In genomic region chr21:45333583-45334121, GRCh38 we compare ENCODE assay signal across 2 cellular contexts.
TF ChIP-seq lines count a peak whose summit lies in the region.

No MANE protein-coding gene starts in this region.

TF ChIP-seq in K562, 482 proteins besides CTCF, POLR2A, EP300 and RAD21:
- TF ChIP-seq ZNF280B (CRISPR knock-in tag; IDR thresholded peaks at IDR 0.05) (no peak), ZBTB1 (CRISPR knock-in tag; IDR thresholded peaks at IDR 0.05; ENCODE audit: borderline replicate concordance, low read depth) (no peak), BRF1 (IDR thresholded peaks at IDR 0.05; ENCODE audit: borderline replicate concordance, extremely low read depth, insufficient read length) (no peak), JUN (IDR thresholded peaks at IDR 0.05; ENCODE audit: borderline replicate concordance, low read depth, low read length) (no peak), JUN (CRISPR knock-in tag; IDR thresholded peaks at IDR 0.05; ENCODE audit: borderline replicate concordance) (no peak), ZNF347 (CRISPR knock-in tag; IDR thresholded peaks at IDR 0.05; ENCODE audit: low read depth) (no peak), ZNF583 (CRISPR knock-in tag; IDR thresholded peaks at IDR 0.05) (no peak)
TF ChIP-seq in K562: peak in this region for 0.

TF ChIP-seq in HepG2, 621 proteins besides CTCF, POLR2A, EP300 and RAD21:
- TF ChIP-seq, protein P1, sequence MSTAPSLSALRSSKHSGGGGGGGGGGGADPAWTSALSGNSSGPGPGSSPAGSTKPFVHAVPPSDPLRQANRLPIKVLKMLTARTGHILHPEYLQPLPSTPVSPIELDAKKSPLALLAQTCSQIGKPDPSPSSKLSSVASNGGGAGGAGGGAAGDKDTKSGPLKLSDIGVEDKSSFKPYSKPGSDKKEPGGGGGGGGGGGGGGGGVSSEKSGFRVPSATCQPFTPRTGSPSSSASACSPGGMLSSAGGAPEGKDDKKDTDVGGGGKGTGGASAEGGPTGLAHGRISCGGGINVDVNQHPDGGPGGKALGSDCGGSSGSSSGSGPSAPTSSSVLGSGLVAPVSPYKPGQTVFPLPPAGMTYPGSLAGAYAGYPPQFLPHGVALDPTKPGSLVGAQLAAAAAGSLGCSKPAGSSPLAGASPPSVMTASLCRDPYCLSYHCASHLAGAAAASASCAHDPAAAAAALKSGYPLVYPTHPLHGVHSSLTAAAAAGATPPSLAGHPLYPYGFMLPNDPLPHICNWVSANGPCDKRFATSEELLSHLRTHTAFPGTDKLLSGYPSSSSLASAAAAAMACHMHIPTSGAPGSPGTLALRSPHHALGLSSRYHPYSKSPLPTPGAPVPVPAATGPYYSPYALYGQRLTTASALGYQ (CRISPR knock-in tag; IDR thresholded peaks at IDR 0.05) = no peak
- TF ChIP-seq HMG20B (CRISPR knock-in tag; conservative IDR thresholded peaks at IDR 0.05) = 0 out of 2 replicates have a peak, but pooled peaks have one; percentile 48
- no peak for TF ChIP-seq KDM4B (CRISPR knock-in tag; IDR thresholded peaks at IDR 0.05)
- 0 out of 2 replicates have a peak, but pooled peaks have one; percentile 9 for TF ChIP-seq HIVEP1 (CRISPR knock-in tag; IDR thresholded peaks at IDR 0.05)
- peak; percentile 90 for TF ChIP-seq GFI1 (CRISPR knock-in tag; IDR thresholded peaks at IDR 0.05; ENCODE audit: borderline replicate concordance)
- no peak for TF ChIP-seq HCFC1 (IDR thresholded peaks at IDR 0.05; ENCODE audit: low read depth, low read length)
- TF ChIP-seq ZNF562 (CRISPR knock-in tag; IDR thresholded peaks at IDR 0.05; ENCODE audit: borderline replicate concordance) = no peak
- no peak for TF ChIP-seq CBX1 (IDR thresholded peaks at IDR 0.05; ENCODE audit: low read depth)
- TF ChIP-seq MED1 (CRISPR knock-in tag; IDR thresholded peaks at IDR 0.05) = no peak
- no peak for TF ChIP-seq FOXK1 (CRISPR knock-in tag; IDR thresholded peaks at IDR 0.05; ENCODE audit: borderline replicate concordance, low read depth)
- no peak for TF ChIP-seq ZNF350 (CRISPR knock-in tag; IDR thresholded peaks at IDR 0.05; ENCODE audit: borderline replicate concordance, low read depth)
- TF ChIP-seq TOPORS (CRISPR knock-in tag; IDR thresholded peaks at IDR 0.05) = no peak
